19 cellular contexts compared by ENCODE assay signal in genomic region chr12:132660047-132660446, GRCh38. TPM values are rescaled to one million over a fixed set of nuclear protein-coding genes. Genes with fewer than 3 reads are reported as not detected.
A peak's percentile ranks its signal among the peaks of the same experiment; 100 is the strongest.
DNase-seq lines count a peak whose midpoint lies in the region; ATAC-seq and TF ChIP-seq lines count a peak whose summit lies in the region.
"Had no signal": no experiment of that assay in that cellular context is flagged by ENCODE, and none has a peak within 500 bp of the region (broad histone marks: within the 10 kb centered on the region; RNA-seq: fewer than 3 reads in every experiment).

No MANE protein-coding gene starts in this region.

- H3K27ac Mint-ChIP-seq in activated naive CD4-positive, alpha-beta T cell treated with anti-CD3 and anti-CD28 coated beads, Interleukin-2, amount 50 U/mL, for 24 hours, result no peak overlapping the region
- no peak overlapping the region for H3K27ac Mint-ChIP-seq in chondrocyte (ENCODE audit: unreplicated experiment)
- H3K27ac Mint-ChIP-seq: H9 had no signal

- no peaks in the 10 kb centered on the region for H3K27me3 Mint-ChIP-seq in activated naive CD4-positive, alpha-beta T cell treated with anti-CD3 and anti-CD28 coated beads, Interleukin-2, amount 50 U/mL, for 24 hours
- H3K27me3 Mint-ChIP-seq in chondrocyte (ENCODE audit: low read depth), result no peaks in the 10 kb centered on the region
- H3K27me3 Mint-ChIP-seq: CD4-positive, alpha-beta memory T cell had no signal

- TF ChIP-seq CTCF in chondrocyte (IDR thresholded peaks at IDR 0.05) (no peak), lower leg skin (IDR thresholded peaks at IDR 0.05) (no peak)

- H3K4me3 ChIP-seq in Jurkat, Clone E6-1 (ENCODE audit: low read length), result no peak overlapping the region
- H3K4me3 ChIP-seq in lower leg skin (ENCODE audit: low read depth, poor library complexity, severe bottlenecking), result no peak overlapping the region

- intact Hi-C loops in lower leg skin (cut with DNase I; ENCODE audit: low total_unique reads), result no loop called here

- H3K4me1 Mint-ChIP-seq in activated naive CD4-positive, alpha-beta T cell treated with anti-CD3 and anti-CD28 coated beads, Interleukin-2, amount 50 U/mL, for 24 hours, result peaks cover 15% of the 10 kb centered on the region
- H3K4me1 Mint-ChIP-seq in chondrocyte (ENCODE audit: low read depth), result no peaks in the 10 kb centered on the region
- H3K4me1 Mint-ChIP-seq: H9 had no signal

- H3K4me3 Mint-ChIP-seq in activated naive CD4-positive, alpha-beta T cell treated with anti-CD3 and anti-CD28 coated beads, Interleukin-2, amount 50 U/mL, for 24 hours, result peak overlapping the region; percentile 23
- H3K4me3 Mint-ChIP-seq in chondrocyte (ENCODE audit: unreplicated experiment), result no peak overlapping the region
- H3K4me3 Mint-ChIP-seq: H9 had no signal

- WGBS in lower leg skin, 2 donors, result 76 to 90% methylated on average over 5 of the region's 5 CpGs

- H3K9me3 Mint-ChIP-seq in activated naive CD4-positive, alpha-beta T cell treated with anti-CD3 and anti-CD28 coated beads, Interleukin-2, amount 50 U/mL, for 24 hours, result no peaks in the 10 kb centered on the region
- H3K9me3 Mint-ChIP-seq in chondrocyte (ENCODE audit: low read depth), result no peaks in the 10 kb centered on the region
- H3K9me3 Mint-ChIP-seq: CD4-positive, alpha-beta memory T cell; H9 had no signal

- ATAC-seq in GM19455 (IDR thresholded peaks at IDR 0.05; ENCODE audit: unreplicated experiment), result no peak

- TF ChIP-seq POLR2A in lower leg skin (IDR thresholded peaks at IDR 0.05), result no peak

- H3K36me3 Mint-ChIP-seq in activated naive CD4-positive, alpha-beta T cell treated with anti-CD3 and anti-CD28 coated beads, Interleukin-2, amount 50 U/mL, for 24 hours, result peaks cover 11% of the 10 kb centered on the region
- H3K36me3 Mint-ChIP-seq in chondrocyte (ENCODE audit: low read depth), result peaks cover 47% of the 10 kb centered on the region

- DNase-seq in activated naive CD4-positive, alpha-beta T cell treated with Interleukin-2 at 50 U/mL for 16 hours, result no peak
- peak; percentile 80 for DNase-seq in Jurkat, Clone E6-1 (ENCODE audit: low read depth, low spot score)
- DNase-seq in chondrocyte (ENCODE audit: low spot score) (peak; percentile 26), lower leg skin (ENCODE audit: low spot score in 2 of 2) (no peak)
- DNase-seq in activated CD4-positive, CD25-positive, alpha-beta regulatory T cell (lab: John Stamatoyannopoulos, UW), result no peak
- DNase-seq: CD4-positive, alpha-beta memory T cell; DMS79; H9; IMR-90; MV-4-11; NCI-H1417; NCI-H187 treated with DMSO at 0.1 percent for 48 hours; NCI-H345; NCI-H526 treated with DMSO at 0.1 percent for 48 hours; Right ventricle myocardium superior had no signal

RNA-seq across cellular contexts. Expression of gene POLE, which starts 27.1 kb away (rescaled TPM):
- 105 TPM for polyA plus RNA-seq in Jurkat, Clone E6-1 (2012; ENCODE audit: insufficient read depth, insufficient read length)
- total RNA-seq in chondrocyte (44.7 to 65.7 TPM (median 48.0 TPM) in 3 replicates), lower leg skin (10 to 100 TPM; 25.8 to 66.0 (median 36.9) TPM)

RNA-seq across cellular contexts. Expression of gene PXMP2, which starts 27.3 kb away (rescaled TPM):
- polyA plus RNA-seq in Jurkat, Clone E6-1 (2012; ENCODE audit: insufficient read depth, insufficient read length), result 49.7 TPM
- total RNA-seq in chondrocyte (18.5 to 19.5 TPM (median 19.0 TPM) in 3 replicates), lower leg skin (10 to 100 TPM; 13.7 to 33.4 (median 19.1) TPM)

RNA-seq across cellular contexts. Expression of gene P2RX2, which starts 41.5 kb away (rescaled TPM):
- not detected for polyA plus RNA-seq in Jurkat, Clone E6-1 (2012; ENCODE audit: insufficient read depth, insufficient read length)
- total RNA-seq in chondrocyte (not detected in 3 replicates), lower leg skin (not detected)
- total RNA-seq: CD4-positive, alpha-beta memory T cell; HT-29; IMR-90; Right ventricle myocardium superior had no signal
- polyA plus RNA-seq: CD4-positive, alpha-beta memory T cell; IMR-90 had no signal

RNA-seq across cellular contexts. Expression of gene LRCOL1, which starts 49.7 kb away (rescaled TPM):
- polyA plus RNA-seq in Jurkat, Clone E6-1 (2012; ENCODE audit: insufficient read depth, insufficient read length), result not detected
- not detected in 3 replicates for total RNA-seq in chondrocyte
- not detected for total RNA-seq in lower leg skin
- total RNA-seq: CD4-positive, alpha-beta memory T cell; G401; H9; HT-29; IMR-90; Right ventricle myocardium superior had no signal
- polyA plus RNA-seq: CD4-positive, alpha-beta memory T cell had no signal

RNA-seq across cellular contexts. Expression of gene PGAM5, which starts 50.6 kb away (rescaled TPM):
- polyA plus RNA-seq in Jurkat, Clone E6-1 (2012; ENCODE audit: insufficient read depth, insufficient read length), result 63.6 TPM
- total RNA-seq in chondrocyte, result 18.8 to 22.1 TPM (median 19.9 TPM) in 3 replicates
- 10 to 100 TPM; 28.1 to 54.6 (median 32.8) TPM for total RNA-seq in lower leg skin

Comparison
In these comparisons a context has a peak if more than half of its experiments do, and no peak if none do; other contexts are left out.
1. DNase-seq: peak in Jurkat, Clone E6-1 (single experiment) and chondrocyte (single experiment); none in activated naive CD4-positive, alpha-beta T cell treated with Interleukin-2 at 50 U/mL for 16 hours (single experiment), activated CD4-positive, CD25-positive, alpha-beta regulatory T cell (0 of 4) and lower leg skin (0 of 2).